18 cellular contexts compared by ENCODE assay signal in the genomic region with DNA sequence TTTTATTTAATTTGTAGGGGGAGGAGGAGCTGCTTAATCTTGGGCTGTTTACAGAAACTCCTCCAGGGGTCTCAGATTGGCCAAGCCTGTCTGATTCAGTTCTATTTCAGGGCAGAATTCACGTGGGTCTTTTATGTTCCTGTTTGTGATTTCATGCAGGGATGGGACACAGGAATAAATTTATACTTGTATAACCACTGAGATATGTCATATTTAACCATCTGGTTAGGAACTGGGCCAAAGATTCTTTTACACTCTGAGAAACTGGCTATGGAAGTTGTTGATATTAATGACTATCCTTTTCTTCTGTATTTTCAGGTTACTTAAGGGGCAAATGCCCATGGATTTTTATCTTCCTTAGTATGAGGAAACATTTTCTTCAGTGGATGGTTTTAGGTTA.
DNase-seq lines count a peak whose midpoint lies in the region; ATAC-seq and TF ChIP-seq lines count a peak whose summit lies in the region.
"Had no signal": no experiment of that assay in that cellular context is flagged by ENCODE, and none has a peak within 500 bp of the region (broad histone marks: within the 10 kb centered on the region; RNA-seq: fewer than 3 reads in every experiment).

No MANE protein-coding gene starts in this region.

- intact Hi-C loops in OCI-LY7 (cut with micrococcal nuclease; ENCODE audit: unreplicated experiment), result no loop called here

- H3K27me3 Mint-ChIP-seq in nephron (ENCODE audit: low read depth), result no peaks in the 10 kb centered on the region

- no peaks in the 10 kb centered on the region for H4K20me1 ChIP-seq in OCI-LY7 (ENCODE audit: insufficient read depth, low read length)

- H3K27ac ChIP-seq in OCI-LY7 (ENCODE audit: low read depth, low read length, poor library complexity, severe bottlenecking) (no peak overlapping the region), epithelial cell of prostate (peak overlapping the region; percentile 5)
- H3K27ac ChIP-seq: cardiac muscle cell, SJSA1, WERI-Rb-1 had no signal

- TF ChIP-seq CTCF in OCI-LY7 (conservative IDR thresholded peaks at IDR 0.05; ENCODE audit: low read length), result no peak
- TF ChIP-seq CTCF in nephron (IDR thresholded peaks at IDR 0.05; ENCODE audit: unreplicated experiment in 3 of 3), result no peak

- no peaks in the 10 kb centered on the region for H3K36me3 Mint-ChIP-seq in nephron (ENCODE audit: low read depth)

- H3K9me2 ChIP-seq in OCI-LY7 (ENCODE audit: insufficient read depth, low read length), result no peaks in the 10 kb centered on the region

- H3K4me1 Mint-ChIP-seq in nephron, result peaks cover 38% of the 10 kb centered on the region

- H3K4me1 ChIP-seq in OCI-LY7 (ENCODE audit: insufficient read depth, low read length, poor library complexity, severe bottlenecking), result no peaks in the 10 kb centered on the region
- H3K4me1 ChIP-seq: SJSA1 had no signal

- no peaks in the 10 kb centered on the region for H3K79me2 ChIP-seq in OCI-LY7 (ENCODE audit: insufficient read depth, low read depth, low read length)

- H3K27ac Mint-ChIP-seq in nephron, result peak overlapping the region; percentile 90 to 97 (median 92)

- no peak overlapping the region for H3K4me2 ChIP-seq in OCI-LY7 (ENCODE audit: low read length)

- DNase-seq in Ammon's horn (ENCODE audit: low spot score) (peak; percentile 5), OCI-LY7 (ENCODE audit: low spot score) (no peak), epithelial cell of prostate (ENCODE audit: low read depth, low spot score) (no peak), occipital lobe (lab: John Stamatoyannopoulos, UW) (no peak), NCI-H510A (lab: John Stamatoyannopoulos, UW) (no peak)
- DNase-seq: activated CD8-positive, alpha-beta memory T cell treated with anti-CD3 and anti-CD28 coated beads, Interleukin-2, amount 50 U/mL, for 48 hours; left colon; midbrain; MV-4-11; NCI-H1694; stimulated activated CD8-positive, alpha-beta memory T cell treated with anti-CD3 and anti-CD28 coated beads, Interleukin-4, amount 100 ng/mL, for 48 hours; WERI-Rb-1 had no signal

- peak overlapping the region; percentile 16; the same call in 1 of the 2 replicates for H2AFZ ChIP-seq in OCI-LY7 (ENCODE audit: low read length)

- CTCF ChIA-PET in OCI-LY7 (lab: Charles Lee; ENCODE audit: unreplicated experiment), result no interaction called here

- no peaks in the 10 kb centered on the region for H3K9me3 ChIP-seq in OCI-LY7 (ENCODE audit: low read length)
- H3K9me3 ChIP-seq: SJSA1 had no signal

- no peak for ATAC-seq in GM18907 (IDR thresholded peaks at IDR 0.05; ENCODE audit: unreplicated experiment)
- no peak for ATAC-seq in GM19035 (IDR thresholded peaks at IDR 0.05; ENCODE audit: unreplicated experiment)
- ATAC-seq: K562, left colon had no signal

- no peak overlapping the region for H3K4me3 Mint-ChIP-seq in nephron

- H3K9me3 Mint-ChIP-seq in nephron, result no peaks in the 10 kb centered on the region

- POLR2A ChIA-PET in OCI-LY7 (lab: Charles Lee), result no interaction called here

- H3K36me3 ChIP-seq in OCI-LY7 (ENCODE audit: insufficient read depth, low read length), result no peaks in the 10 kb centered on the region
- H3K36me3 ChIP-seq: cardiac muscle cell, SJSA1, WERI-Rb-1 had no signal

- BruUV-seq in OCI-LY7 (replicated peaks; lab: Mats Ljungman, UMichigan), result no TSS peak

- H3K4me3 ChIP-seq in OCI-LY7 (ENCODE audit: low read depth, low read length, poor library complexity, severe bottlenecking), result no peak overlapping the region
- H3K4me3 ChIP-seq: cardiac muscle cell, K562, SJSA1 had no signal
